In genomic region chr19:20863176-20863575, GRCh38 we compare ENCODE assay signal across 30 cellular contexts.
"Had no signal": no experiment of that assay in that cellular context is flagged by ENCODE, and none has a peak within 500 bp of the region (broad histone marks: within the 10 kb centered on the region; RNA-seq: fewer than 3 reads in every experiment).

No MANE protein-coding gene starts in this region.

- FAIRE-seq: islet of Langerhans had no signal

- H3K27ac ChIP-seq: adrenal gland, ascending aorta, cardiac muscle cell, coronary artery, gastrocnemius medialis, right atrium auricular region, stomach, suprapubic skin, tibial nerve had no signal

- H3K4me3 ChIP-seq: adrenal gland, ascending aorta, cardiac muscle cell, coronary artery, gastrocnemius medialis, mucosa of descending colon, right atrium auricular region, smooth muscle cell, stomach, suprapubic skin, tibial nerve had no signal

- H3K27me3 ChIP-seq: adrenal gland, ascending aorta, cardiac muscle cell, gastrocnemius medialis, right atrium auricular region, stomach, suprapubic skin, tibial nerve had no signal

- DNase-seq: activated CD4-positive, alpha-beta memory T cell treated with anti-CD3 and anti-CD28 coated beads for 36 hours; activated CD4-positive, alpha-beta T cell treated with anti-CD3 and anti-CD28 coated beads, Interleukin-2, amount 10 ng/mL, durations not matched to agents 24 days and 14 days; activated CD4-positive, CD25-positive, alpha-beta regulatory T cell treated with anti-CD3 and anti-CD28 coated beads, Interleukin-2, amount 50 U/mL, for 72 hours; activated CD8-positive, alpha-beta memory T cell treated with anti-CD3 and anti-CD28 coated beads, Interleukin-2, amount 50 U/mL, for 4 hours; activated effector memory CD4-positive, alpha-beta T cell treated with anti-CD3 and anti-CD28 coated beads, Interleukin-2, amount 50 U/mL, for 16 hours; activated naive CD4-positive, alpha-beta T cell treated with anti-CD3 and anti-CD28 coated beads for 36 hours; activated naive CD8-positive, alpha-beta T cell treated with anti-CD3 and anti-CD28 coated beads for 36 hours; activated T-cell treated with anti-CD3 and anti-CD28 coated beads, Interleukin-2, amount 50 U/mL, for 1 hour; effector memory CD8-positive, alpha-beta T cell; erythroblast; gastrocnemius medialis; glutamatergic neuron; left ventricle myocardium superior; mucosa of descending colon; stimulated activated CD4-positive, alpha-beta T cell treated with anti-CD3 and anti-CD28 coated beads, Interleukin-1b, Interleukin-23, amount 100 ng/mL, for 48 hours; stimulated activated CD4-positive, alpha-beta T cell treated with anti-CD3 and anti-CD28 coated beads, Interleukin-4, amount 100 ng/mL, for 4 hours; stimulated activated CD8-positive, alpha-beta memory T cell treated with anti-CD3 and anti-CD28 coated beads, Interleukin-4, amount 100 ng/mL, for 48 hours; stimulated activated naive B cell treated with anti-CD40 and anti-IgM and Interleukin-4, amounts not matched to agents 10 μg/mL and 1 μg/mL and 100 μg/mL, for 72 hours; stomach; T1000 had no signal

- H3K4me1 ChIP-seq: adrenal gland, ascending aorta, gastrocnemius medialis, right atrium auricular region, stomach, suprapubic skin, tibial nerve had no signal

- H3K9me3 ChIP-seq: adrenal gland, gastrocnemius medialis, right atrium auricular region had no signal

- ATAC-seq: effector memory CD8-positive, alpha-beta T cell; gastrocnemius medialis; left ventricle myocardium superior; mucosa of descending colon; natural killer cell treated with Interleukin-12 subunit alpha and Interleukin-12 subunit beta and Interleukin-15 and Interleukin-18, amount 100 ng/mL, for 72 hours; stimulated activated naive B cell treated with anti-CD40 and anti-IgM and Interleukin-4, amounts not matched to agents 10 μg/mL and 1 μg/mL and 100 μg/mL, for 72 hours had no signal

- H3K36me3 ChIP-seq: adrenal gland, ascending aorta, cardiac muscle cell, gastrocnemius medialis, right atrium auricular region, stomach, suprapubic skin, tibial nerve had no signal

- H3K4me2 ChIP-seq: smooth muscle cell had no signal
